Comparison of ENCODE assay signal across 9 cellular contexts in the genomic region with DNA sequence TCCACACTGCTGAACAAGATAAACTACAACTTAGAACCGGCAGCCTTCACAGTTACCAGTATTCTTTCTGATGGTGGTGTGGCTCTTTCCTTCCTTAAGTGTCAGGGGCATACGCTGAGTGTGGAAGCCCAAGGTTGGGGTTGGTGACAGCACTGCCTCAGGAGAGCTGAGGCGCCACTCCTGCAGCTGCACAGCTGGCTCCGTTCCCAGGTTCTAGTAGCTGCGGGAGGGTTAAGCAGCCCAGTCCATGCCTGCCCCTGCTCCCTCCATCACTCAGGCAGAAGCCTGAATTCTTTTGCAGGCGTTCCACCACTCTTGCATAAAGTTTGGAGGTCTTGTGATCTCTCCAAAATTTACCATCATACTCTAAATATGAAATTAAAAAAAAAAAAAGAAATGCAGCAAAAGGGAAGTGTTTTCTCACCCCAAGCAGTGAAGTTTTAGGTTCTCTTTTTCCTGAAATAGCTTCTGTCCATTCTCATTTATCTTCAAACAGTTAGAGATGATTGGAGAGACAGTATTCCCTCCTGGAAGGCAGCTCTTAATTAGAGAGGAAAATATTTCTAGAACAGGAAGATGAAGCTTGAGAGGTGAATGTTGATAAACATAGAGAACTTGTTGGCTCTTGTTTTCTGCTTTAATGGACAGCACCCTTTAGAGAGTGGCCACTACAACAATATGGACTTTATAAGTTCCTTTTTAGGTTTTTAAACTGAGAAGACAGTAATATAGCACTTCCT.
DNase-seq lines count a peak whose midpoint lies in the region; ATAC-seq and TF ChIP-seq lines count a peak whose summit lies in the region.
"Had no signal": no experiment of that assay in that cellular context is flagged by ENCODE, and none has a peak within 500 bp of the region (broad histone marks: within the 10 kb centered on the region; RNA-seq: fewer than 3 reads in every experiment).

No MANE protein-coding gene starts in this region.

- peak in 1 of 4 experiments; percentile 34 for ATAC-seq in T-cell (replicated peaks in 1 of 4)

- H2AFZ ChIP-seq in neural progenitor cell (replicated peaks): no peak overlapping the region

- POLR2A ChIA-PET in T-cell (lab: Charles Lee): no interaction called here

- H3K4me1 ChIP-seq in neural progenitor cell: peaks cover 27% of the 10 kb centered on the region

- no peaks in the 10 kb centered on the region for H3K9me3 ChIP-seq in neural progenitor cell (ENCODE audit: low read depth)

- H3K4me1 Mint-ChIP-seq in T-cell (peaks cover 11 to 17% (median 17%) of the 10 kb centered on the region in 3 donors), neural progenitor cell (peaks cover 44% of the 10 kb centered on the region)
- peaks cover 13% of the 10 kb centered on the region for H3K4me1 Mint-ChIP-seq in activated T-cell treated with anti-CD3 and anti-CD28 coated beads, Interleukin-2, amount 50 U/mL, for 24 hours (ENCODE audit: low read depth)

- H3K4me3 ChIP-seq in foreskin fibroblast (ENCODE audit: low read depth in 1 of 2, low read length in 2 of 2) (peak overlapping the region; percentile 52 to 69), neural progenitor cell (no peak overlapping the region)

- H3K36me3 Mint-ChIP-seq in T-cell (no peaks in the 10 kb centered on the region), neural progenitor cell (peaks cover 5% of the 10 kb centered on the region)
- H3K36me3 Mint-ChIP-seq in activated T-cell treated with anti-CD3 and anti-CD28 coated beads, Interleukin-2, amount 50 U/mL, for 24 hours (ENCODE audit: low read depth): no peaks in the 10 kb centered on the region
- H3K36me3 Mint-ChIP-seq: CD4-positive, CD25-positive, alpha-beta regulatory T cell had no signal

- peaks cover 100% of the 10 kb centered on the region for H3K79me2 ChIP-seq in neural progenitor cell (ENCODE audit: low read depth)

- peak overlapping the region in 2 of 3 donors; percentile 11 to 13 for H3K4me3 Mint-ChIP-seq in T-cell
- H3K4me3 Mint-ChIP-seq in neural progenitor cell: no peak overlapping the region
- H3K4me3 Mint-ChIP-seq in activated T-cell treated with anti-CD3 and anti-CD28 coated beads, Interleukin-2, amount 50 U/mL, for 24 hours: no peak overlapping the region
- H3K4me3 Mint-ChIP-seq: CD4-positive, CD25-positive, alpha-beta regulatory T cell had no signal

- peak; percentile 74 for DNase-seq in SIG-M5 treated with dmso at 0.1 percent for 504 hours (lab: John Stamatoyannopoulos, UW; ENCODE audit: unreplicated experiment)
- DNase-seq in SIG-M5 (lab: John Stamatoyannopoulos, UW): no peak
- peak; percentile 55 to 82 (median 76) for DNase-seq in NCI-H1417 (lab: John Stamatoyannopoulos, UW)
- peak in 3 of 34 experiments; percentile 2 to 5 (median 4) for DNase-seq in T-cell
- DNase-seq in foreskin fibroblast: peak; percentile 76 to 90
- peak; percentile 42 for DNase-seq in neural progenitor cell (ENCODE audit: low spot score)
- DNase-seq in activated T-cell treated with anti-CD3 and anti-CD28 coated beads, Interleukin-2, amount 50 U/mL, for 24 hours: no peak
- no peak for DNase-seq in NCI-H526 treated with DMSO at 0.1 percent for 48 hours (lab: John Stamatoyannopoulos, UW)
- DNase-seq: CD4-positive, CD25-positive, alpha-beta regulatory T cell had no signal

- TF ChIP-seq CTCF in foreskin fibroblast (IDR thresholded peaks at IDR 0.05; ENCODE audit: low read depth, low read length): no peak
- no peak for TF ChIP-seq CTCF in neural progenitor cell (IDR thresholded peaks at IDR 0.05)

- H3K4me2 ChIP-seq in neural progenitor cell: no peak overlapping the region

- CTCF ChIA-PET in T-cell (lab: Charles Lee): no interaction called here

- peaks cover 7% of the 10 kb centered on the region for H3F3A ChIP-seq in neural progenitor cell (ENCODE audit: low read depth)

- no peaks in the 10 kb centered on the region for H3K36me3 ChIP-seq in neural progenitor cell

- no peaks in the 10 kb centered on the region for H3K9me3 Mint-ChIP-seq in T-cell
- H3K9me3 Mint-ChIP-seq in neural progenitor cell: no peaks in the 10 kb centered on the region
- no peaks in the 10 kb centered on the region for H3K9me3 Mint-ChIP-seq in activated T-cell treated with anti-CD3 and anti-CD28 coated beads, Interleukin-2, amount 50 U/mL, for 24 hours
- H3K9me3 Mint-ChIP-seq: CD4-positive, CD25-positive, alpha-beta regulatory T cell had no signal

- no peak overlapping the region for H3K27ac ChIP-seq in neural progenitor cell

- no peak overlapping the region for H3K9ac ChIP-seq in neural progenitor cell

- H3K27ac Mint-ChIP-seq in T-cell: no peak overlapping the region
- H3K27ac Mint-ChIP-seq in neural progenitor cell: no peak overlapping the region
- no peak overlapping the region for H3K27ac Mint-ChIP-seq in activated T-cell treated with anti-CD3 and anti-CD28 coated beads, Interleukin-2, amount 50 U/mL, for 24 hours
- H3K27ac Mint-ChIP-seq: CD4-positive, CD25-positive, alpha-beta regulatory T cell had no signal

- H4K20me1 ChIP-seq in neural progenitor cell (ENCODE audit: low read depth): peaks cover 98% of the 10 kb centered on the region

- no peaks in the 10 kb centered on the region for H3K27me3 ChIP-seq in neural progenitor cell

- H3K27me3 Mint-ChIP-seq in T-cell (peaks cover 8 to 17% of the 10 kb centered on the region in 2 donors), neural progenitor cell (ENCODE audit: insufficient read depth, low read depth) (no peaks in the 10 kb centered on the region)
- H3K27me3 Mint-ChIP-seq in activated T-cell treated with anti-CD3 and anti-CD28 coated beads, Interleukin-2, amount 50 U/mL, for 24 hours: peaks cover 20% of the 10 kb centered on the region

Comparison
In these comparisons a context has a peak if more than half of its experiments do, and no peak if none do; other contexts are left out.
1. DNase-seq: peak in SIG-M5 treated with dmso at 0.1 percent for 504 hours (single experiment), NCI-H1417 (3 of 3), foreskin fibroblast (2 of 2) and neural progenitor cell (single experiment); none in SIG-M5 (single experiment), activated T-cell treated with anti-CD3 and anti-CD28 coated beads, Interleukin-2, amount 50 U/mL, for 24 hours (single experiment) and NCI-H526 treated with DMSO at 0.1 percent for 48 hours (single experiment).
2. H3K4me3 Mint-ChIP-seq: peak in T-cell (2 of 3); none in neural progenitor cell (single experiment) and activated T-cell treated with anti-CD3 and anti-CD28 coated beads, Interleukin-2, amount 50 U/mL, for 24 hours (single experiment).